Comparison of ENCODE assay signal across 7 cellular contexts in the genomic region with DNA sequence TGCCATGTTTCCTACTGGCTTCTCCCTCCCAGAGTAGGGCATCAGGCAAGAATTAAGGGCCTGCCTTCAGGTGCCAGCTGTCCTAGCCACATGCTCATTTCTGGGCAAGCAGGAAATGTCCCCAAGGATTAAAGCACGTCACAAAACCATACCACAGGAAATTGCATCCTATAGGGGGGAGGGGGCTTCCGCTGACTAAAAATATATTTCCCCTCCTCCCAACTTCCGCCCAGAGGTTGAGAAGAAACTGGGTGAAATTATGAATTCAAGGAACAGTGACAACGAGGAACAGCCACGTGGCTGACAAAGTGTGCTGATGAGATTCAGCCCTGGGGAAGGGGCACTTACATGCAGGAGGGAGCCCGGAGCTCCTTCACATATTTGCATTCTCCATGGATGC. TPM values are rescaled to one million over a fixed set of nuclear protein-coding genes. Genes with fewer than 3 reads are reported as not detected.
DNase-seq lines count a peak whose midpoint lies in the region; ATAC-seq, FAIRE-seq and TF ChIP-seq lines count a peak whose summit lies in the region.

No MANE protein-coding gene starts in this region.

- no peaks in the 10 kb centered on the region for H3K9me3 ChIP-seq in PC-9 (ENCODE audit: insufficient read depth, low read depth)

- H3K27me3 ChIP-seq in PC-9 (ENCODE audit: insufficient read depth, low read depth), result no peaks in the 10 kb centered on the region

- H3K4me3 ChIP-seq in PC-9 (peak overlapping the region; percentile 2; the same call in 1 of the 2 replicates), coronary artery (peak overlapping the region; percentile 47)

- H3K27me3 Mint-ChIP-seq in stimulated activated naive B cell treated with anti-CD40 and anti-IgM and Interleukin-4, amounts not matched to agents 10 μg/mL and 1 μg/mL and 100 μg/mL, for 72 hours, result no peaks in the 10 kb centered on the region

- TF ChIP-seq POLR2A in H54 (IDR thresholded peaks at IDR 0.05; ENCODE audit: low read depth, low read length), result no peak

- peak overlapping the region; percentile 57 to 71 for H3K4me3 Mint-ChIP-seq in stimulated activated naive B cell treated with anti-CD40 and anti-IgM and Interleukin-4, amounts not matched to agents 10 μg/mL and 1 μg/mL and 100 μg/mL, for 72 hours

- no peaks in the 10 kb centered on the region for H3K9me2 ChIP-seq in PC-9 (ENCODE audit: insufficient read depth)

- H3K4me1 Mint-ChIP-seq in stimulated activated naive B cell treated with anti-CD40 and anti-IgM and Interleukin-4, amounts not matched to agents 10 μg/mL and 1 μg/mL and 100 μg/mL, for 72 hours, result peaks cover 42 to 66% of the 10 kb centered on the region in 2 donors

- peaks cover 3 to 9% of the 10 kb centered on the region in 2 donors for H3K36me3 Mint-ChIP-seq in stimulated activated naive B cell treated with anti-CD40 and anti-IgM and Interleukin-4, amounts not matched to agents 10 μg/mL and 1 μg/mL and 100 μg/mL, for 72 hours

- H3K79me2 ChIP-seq in PC-9 (ENCODE audit: low read depth), result peaks cover 92% of the 10 kb centered on the region

- H3K9me3 Mint-ChIP-seq in stimulated activated naive B cell treated with anti-CD40 and anti-IgM and Interleukin-4, amounts not matched to agents 10 μg/mL and 1 μg/mL and 100 μg/mL, for 72 hours, result peaks cover 3% of the 10 kb centered on the region in 2 donors

- intact Hi-C loops in PC-9 (cut with micrococcal nuclease; ENCODE audit: unreplicated experiment), result no loop called here

- peaks cover 63% of the 10 kb centered on the region for H3K4me1 ChIP-seq in PC-9 (replicated peaks; ENCODE audit: insufficient read depth)

- TF ChIP-seq CTCF in PC-9 (conservative IDR thresholded peaks at IDR 0.05) (no peak), coronary artery (IDR thresholded peaks at IDR 0.05) (no peak)

- no peak overlapping the region for H2AFZ ChIP-seq in PC-9

- H3F3A ChIP-seq in PC-9 (ENCODE audit: insufficient read depth, low read depth), result peaks cover 80% of the 10 kb centered on the region

- H4K20me1 ChIP-seq in PC-9 (ENCODE audit: insufficient read depth), result peaks cover 84% of the 10 kb centered on the region

- H3K36me3 ChIP-seq in PC-9 (ENCODE audit: low read depth), result peaks cover 56% of the 10 kb centered on the region

- H3K4me2 ChIP-seq in PC-9, result peak overlapping the region; percentile 97

- FAIRE-seq in H54 (lab: Jason Lieb, UNC), result no peak

- no TSS peak for BruUV-seq in PC-9 (replicated peaks; lab: Mats Ljungman, UMichigan)

- ATAC-seq in GM21423 (IDR thresholded peaks at IDR 0.05; ENCODE audit: unreplicated experiment), result peak; percentile 21
- ATAC-seq in stimulated activated naive B cell treated with anti-CD40 and anti-IgM and Interleukin-4, amounts not matched to agents 10 μg/mL and 1 μg/mL and 100 μg/mL, for 72 hours (replicated peaks), result peak; percentile 47 to 57

- CTCF ChIA-PET in PC-9 (lab: Charles Lee), result no interaction called here

- POLR2A ChIA-PET in PC-9 (lab: Charles Lee; ENCODE audit: unreplicated experiment), result no interaction called here

- H3K27ac ChIP-seq in PC-9 (no peak overlapping the region), coronary artery (peak overlapping the region; percentile 43 to 80)

- H3K27ac Mint-ChIP-seq in stimulated activated naive B cell treated with anti-CD40 and anti-IgM and Interleukin-4, amounts not matched to agents 10 μg/mL and 1 μg/mL and 100 μg/mL, for 72 hours, result peak overlapping the region; percentile 78

- no peak for DNase-seq in PC-9
- DNase-seq in coronary artery (ENCODE audit: low spot score), result no peak
- DNase-seq in stimulated activated naive B cell treated with anti-CD40 and anti-IgM and Interleukin-4, amounts not matched to agents 10 μg/mL and 1 μg/mL and 100 μg/mL, for 72 hours, result peak; percentile 43
- no peak for DNase-seq in superior temporal gyrus (ENCODE audit: extremely low spot score)
- no peak for DNase-seq in H54 (ENCODE audit: insufficient read length, low spot score)
- no peak for DNase-seq in DMS 273 (lab: John Stamatoyannopoulos, UW; ENCODE audit: unreplicated experiment)

RNA-seq across cellular contexts. Expression of gene HBEGF, which starts 4.1 kb away (rescaled TPM):
- 8.5 and 9.0 TPM in 2 replicates for total RNA-seq in PC-9 (2021)

RNA-seq across cellular contexts. Expression of gene SLC4A9, which starts 17.7 kb away (rescaled TPM):
- total RNA-seq in PC-9 (2021), result 0.20 and 0.53 TPM in 2 replicates

RNA-seq across cellular contexts. Expression of gene PFDN1, which starts 39.4 kb away (rescaled TPM):
- 62.7 and 69.1 TPM in 2 replicates for total RNA-seq in PC-9 (2021)

RNA-seq across cellular contexts. Expression of gene ANKHD1, which starts 59.3 kb away (rescaled TPM):
- total RNA-seq in PC-9 (2021), result 90.7 and 109 TPM in 2 replicates
